Comparison of ENCODE assay signal across 26 cellular contexts in the genomic region with DNA sequence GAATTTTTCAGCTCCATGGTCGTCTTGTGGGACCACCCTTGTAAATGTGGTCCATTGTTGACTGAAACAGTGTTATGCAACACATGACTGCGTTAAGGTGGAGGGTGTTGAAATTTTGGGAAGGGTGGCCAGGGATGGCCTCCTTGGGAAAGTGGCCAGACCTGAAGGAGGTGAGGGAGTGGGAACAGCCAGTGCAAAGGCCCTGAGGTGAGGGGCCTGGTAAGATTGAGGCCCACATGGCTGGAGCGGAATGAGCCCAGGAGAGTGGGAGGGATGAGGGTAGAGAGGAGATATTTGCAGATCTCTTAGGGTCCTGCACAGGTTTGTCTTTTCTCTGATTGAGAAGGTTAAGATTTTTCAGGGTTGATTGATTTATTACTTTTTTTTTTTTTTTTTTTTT. TPM values are rescaled to one million over a fixed set of nuclear protein-coding genes. Genes with fewer than 3 reads are reported as not detected.
DNase-seq lines count a peak whose midpoint lies in the region; ATAC-seq, FAIRE-seq and TF ChIP-seq lines count a peak whose summit lies in the region.
"Had no signal": no experiment of that assay in that cellular context is flagged by ENCODE, and none has a peak within 500 bp of the region (broad histone marks: within the 10 kb centered on the region; RNA-seq: fewer than 3 reads in every experiment).

No MANE protein-coding gene starts in this region.

- H3K9me3 Mint-ChIP-seq in H9 (no peaks in the 10 kb centered on the region), activated B cell treated with CpG ODN at 0.5 μM for 24 hours (no peaks in the 10 kb centered on the region), naive B cell (peaks cover 0 to 1% (median 0%) of the 10 kb centered on the region in 7 donors)
- H3K9me3 Mint-ChIP-seq in activated naive CD4-positive, alpha-beta T cell treated with anti-CD3 and anti-CD28 coated beads for 36 hours, result no peaks in the 10 kb centered on the region
- H3K9me3 Mint-ChIP-seq: CD8-positive, alpha-beta T cell had no signal

- no peak overlapping the region for H4K91ac ChIP-seq in H9 (ENCODE audit: insufficient read length, low read depth, low read length)
- no peak overlapping the region for H4K91ac ChIP-seq in IMR-90 (ENCODE audit: insufficient read depth, low read depth, low read length)

- H3K27me3 ChIP-seq in H9 (ENCODE audit: insufficient read depth, low read length), result no peaks in the 10 kb centered on the region
- H3K27me3 ChIP-seq in IMR-90 (ENCODE audit: control insufficient read depth, insufficient read depth, low read length), result no peaks in the 10 kb centered on the region
- H3K27me3 ChIP-seq in small intestine (ENCODE audit: control insufficient read depth in 2 of 2, insufficient read depth in 2 of 2, low read length in 2 of 2), result no peaks in the 10 kb centered on the region
- H3K27me3 ChIP-seq: BLaER1 treated with 17β-estradiol and CSF1 and Interleukin-3, amounts not matched to agents 10 nM and 100 nM; Peyer's patch; SJCRH30 had no signal

- H3K4me3 ChIP-seq in IMR-90 (ENCODE audit: insufficient read depth, low read depth, low read length) (no peak overlapping the region), small intestine (ENCODE audit: low read depth in 1 of 2, low read length in 2 of 2) (no peak overlapping the region)
- H3K4me3 ChIP-seq: BLaER1 treated with 17β-estradiol and CSF1 and Interleukin-3, amounts not matched to agents 10 nM and 100 nM; Peyer's patch; SJCRH30 had no signal

- H2BK5ac ChIP-seq in H9 (ENCODE audit: insufficient read length, low read length), result no peak overlapping the region
- no peak overlapping the region for H2BK5ac ChIP-seq in IMR-90 (ENCODE audit: low read depth, low read length, poor library complexity, severe bottlenecking)

- no peak overlapping the region for H2BK12ac ChIP-seq in H9 (ENCODE audit: insufficient read length, low read depth, low read length)

- in situ Hi-C loops in IMR-90 (cut with MboI; ENCODE audit: low sequenced_read_pairs), result no loop called here

- H3K4ac ChIP-seq in H9 (ENCODE audit: low read depth, low read length) (no peak overlapping the region), IMR-90 (ENCODE audit: low read depth, low read length) (no peak overlapping the region)

- intact Hi-C loops in IMR-90 (cut with micrococcal nuclease) (no loop called here), activated B cell treated with CpG ODN at 0.5 μM for 24 hours (cut with micrococcal nuclease) (loop anchor here (5.0 kb wide), 1 partner anchor 37 kb away; no protein-coding TSS in a partner anchor)
- intact Hi-C loops in activated naive CD4-positive, alpha-beta T cell treated with anti-CD3 and anti-CD28 coated beads for 36 hours (cut with micrococcal nuclease), result no loop called here

- H3K23me2 ChIP-seq in H9 (ENCODE audit: insufficient read length, low read depth, low read length, poor library complexity, severe bottlenecking), result no peaks in the 10 kb centered on the region

- no peak overlapping the region for H3K23ac ChIP-seq in H9 (ENCODE audit: insufficient read length, low read depth, low read length)
- H3K23ac ChIP-seq in IMR-90 (ENCODE audit: low read depth, low read length), result no peak overlapping the region

- H3K56ac ChIP-seq in H9 (ENCODE audit: insufficient read length, low read depth, low read length) (no peak overlapping the region), IMR-90 (ENCODE audit: extremely low read depth, insufficient read depth, low read length) (no peak overlapping the region)

- H4K20me1 ChIP-seq in H9 (ENCODE audit: control insufficient read depth, insufficient read depth, insufficient read length) (no peaks in the 10 kb centered on the region), IMR-90 (ENCODE audit: insufficient read depth, low read length) (peaks cover 31% of the 10 kb centered on the region)

- no peak overlapping the region for H2BK20ac ChIP-seq in H9 (ENCODE audit: low read depth, low read length, poor library complexity, severe bottlenecking)
- H2BK20ac ChIP-seq in IMR-90 (ENCODE audit: low read depth, low read length), result no peak overlapping the region

- H3K9me1 ChIP-seq in IMR-90 (ENCODE audit: insufficient read depth, low read length), result peaks cover 4% of the 10 kb centered on the region

- CTCF ChIA-PET in IMR-90 (lab: Yijun Ruan, JAX), result no interaction called here
- CTCF ChIA-PET in activated B cell treated with CpG ODN at 0.5 μM for 24 hours (lab: Charles Lee), result interaction anchor here (1.3 to 2.2 kb wide), 2 partner anchors 23 to 120 kb away, joined by 3 to 8 read pairs; no protein-coding TSS in a partner anchor
- CTCF ChIA-PET in activated naive CD4-positive, alpha-beta T cell treated with anti-CD3 and anti-CD28 coated beads for 36 hours (lab: Charles Lee), result no interaction called here

- H2BK15ac ChIP-seq in H9 (ENCODE audit: low read depth, low read length), result no peak overlapping the region
- no peak overlapping the region for H2BK15ac ChIP-seq in IMR-90 (ENCODE audit: low read depth, low read length)

- no peak overlapping the region for H4K5ac ChIP-seq in H9 (ENCODE audit: insufficient read length, low read depth, low read length)
- H4K5ac ChIP-seq in IMR-90 (ENCODE audit: low read depth, low read length), result no peak overlapping the region

- peaks cover 43 to 48% of the 10 kb centered on the region in 2 experiments for H3K4me1 Mint-ChIP-seq in H9
- H3K4me1 Mint-ChIP-seq in activated B cell treated with CpG ODN at 0.5 μM for 24 hours, result peaks cover 91% of the 10 kb centered on the region
- peaks cover 58 to 97% (median 92%) of the 10 kb centered on the region in 3 donors for H3K4me1 Mint-ChIP-seq in naive B cell
- peaks cover 7% of the 10 kb centered on the region for H3K4me1 Mint-ChIP-seq in activated naive CD4-positive, alpha-beta T cell treated with anti-CD3 and anti-CD28 coated beads for 36 hours (ENCODE audit: low read depth)

- no peak overlapping the region for H2AFZ ChIP-seq in H9 (ENCODE audit: low read length)
- H2AFZ ChIP-seq in IMR-90 (replicated peaks; ENCODE audit: low read length, poor library complexity), result no peak overlapping the region

- FAIRE-seq in small intestine (lab: Jason Lieb, UNC), result no peak
- FAIRE-seq: H54 had no signal

- H4K8ac ChIP-seq in H9 (replicated peaks; ENCODE audit: insufficient read length, low read depth, low read length) (no peak overlapping the region), IMR-90 (ENCODE audit: low read depth in 2 of 2, low read length in 2 of 2) (no peak overlapping the region)

- no peak overlapping the region for H3T11ph ChIP-seq in H9 (ENCODE audit: low read length)

- H3K36me3 ChIP-seq in IMR-90 (ENCODE audit: control insufficient read depth, insufficient read depth, low read length) (peaks cover 3% of the 10 kb centered on the region; the same call in 1 of the 2 replicates), small intestine (ENCODE audit: control insufficient read depth in 2 of 2, insufficient read depth in 2 of 2, low read length in 2 of 2) (no peaks in the 10 kb centered on the region)
- H3K36me3 ChIP-seq: Peyer's patch had no signal

- H3K4me3 Mint-ChIP-seq in H9, result no peak overlapping the region
- no peak overlapping the region for H3K4me3 Mint-ChIP-seq in activated B cell treated with CpG ODN at 0.5 μM for 24 hours
- peak overlapping the region in 6 of 8 donors; percentile 34 to 91 (median 49) for H3K4me3 Mint-ChIP-seq in naive B cell
- H3K4me3 Mint-ChIP-seq in activated naive CD4-positive, alpha-beta T cell treated with anti-CD3 and anti-CD28 coated beads for 36 hours, result no peak overlapping the region
- H3K4me3 Mint-ChIP-seq: CD8-positive, alpha-beta T cell had no signal

- H3K79me1 ChIP-seq in H9 (ENCODE audit: insufficient read depth, low read depth, low read length, poor library complexity, severe bottlenecking) (no peaks in the 10 kb centered on the region), IMR-90 (ENCODE audit: low read depth in 1 of 2, low read length in 2 of 2) (peaks cover 17 to 76% of the 10 kb centered on the region in 2 experiments)

- H3K27ac ChIP-seq in H9 (ENCODE audit: insufficient read length, low read depth, low read length) (no peak overlapping the region), IMR-90 (ENCODE audit: insufficient read depth, low read length) (no peak overlapping the region), small intestine (ENCODE audit: low read depth in 1 of 2, low read length in 1 of 2) (no peak overlapping the region)
- H3K27ac ChIP-seq: BLaER1 treated with 17β-estradiol and CSF1 and Interleukin-3, amounts not matched to agents 10 nM and 100 nM; HL-60; SJCRH30 had no signal

- ATAC-seq in IMR-90 (ENCODE audit: low read depth), result no peak
- ATAC-seq in activated B cell treated with CpG ODN at 0.5 μM for 24 hours (ENCODE audit: low read depth), result no peak
- no peak for ATAC-seq in naive B cell (ENCODE audit: low read depth in 2 of 2)
- ATAC-seq in HG02870 (IDR thresholded peaks at IDR 0.05; ENCODE audit: unreplicated experiment), result no peak
- ATAC-seq: CD8-positive, alpha-beta T cell had no signal

- no peak for DNase-seq in H9
- no peak for DNase-seq in IMR-90
- DNase-seq in activated B cell treated with CpG ODN at 0.5 μM for 24 hours, result no peak
- no peak for DNase-seq in naive B cell
- no peak for DNase-seq in activated naive CD4-positive, alpha-beta T cell treated with anti-CD3 and anti-CD28 coated beads for 36 hours
- no peak for DNase-seq in SK-N-DZ (ENCODE audit: low spot score)
- no peak for DNase-seq in small intestine
- DNase-seq: Calu3; CD8-positive, alpha-beta T cell; GDM1; Kasumi-1; NCI-H1694; NCI-H2081; NCI-H2171; NCI-H345; NCI-H524; NCI-H774; NK-92 treated with Interleukin-12 subunit alpha and Interleukin-12 subunit beta, amount 100 ng/mL, for 24 hours; SJCRH30 had no signal

- peaks cover 10% of the 10 kb centered on the region; the same call in 1 of the 2 replicates for H3K4me1 ChIP-seq in H9 (ENCODE audit: insufficient read depth, low read length)
- no peaks in the 10 kb centered on the region for H3K4me1 ChIP-seq in IMR-90 (ENCODE audit: control insufficient read depth, insufficient read depth, low read length)
- H3K4me1 ChIP-seq in small intestine (ENCODE audit: control insufficient read depth in 2 of 2, insufficient read depth in 1 of 2, low read depth in 1 of 2, low read length in 1 of 2), result peaks cover 4 to 5% of the 10 kb centered on the region in 2 donors
- H3K4me1 ChIP-seq: SJCRH30 had no signal

- H3K9ac ChIP-seq in H9 (ENCODE audit: extremely low read depth, insufficient read length, low read length) (no peak overlapping the region), IMR-90 (ENCODE audit: low read depth, low read length) (no peak overlapping the region)
- H3K9ac ChIP-seq: BLaER1 treated with 17β-estradiol and CSF1 and Interleukin-3, amounts not matched to agents 10 nM and 100 nM had no signal

- H2AK9ac ChIP-seq in IMR-90 (replicated peaks; ENCODE audit: low read depth, low read length, poor library complexity), result no peak overlapping the region

- H3K4me2 ChIP-seq in H9 (ENCODE audit: insufficient read depth, insufficient read length, low read length), result no peak overlapping the region
- no peak overlapping the region for H3K4me2 ChIP-seq in IMR-90 (ENCODE audit: low read depth, low read length)

- POLR2A ChIA-PET in IMR-90 (lab: Charles Lee; ENCODE audit: unreplicated experiment) (no interaction called here), activated B cell treated with CpG ODN at 0.5 μM for 24 hours (lab: Charles Lee) (interaction anchor here (0.9 to 10.6 kb wide), 3 partner anchors 16 to 109 kb away, joined by 7 to 126 read pairs (median 11); a partner anchor contains a TSS)

- peak overlapping the region in 2 of 3 experiments; percentile 49 to 50; a peak in 4 of 7 replicates for H3K27ac Mint-ChIP-seq in H9
- peak overlapping the region; percentile 80 for H3K27ac Mint-ChIP-seq in activated B cell treated with CpG ODN at 0.5 μM for 24 hours
- H3K27ac Mint-ChIP-seq in naive B cell, result peak overlapping the region in 5 of 6 donors; percentile 65 to 96 (median 92)
- no peak overlapping the region for H3K27ac Mint-ChIP-seq in activated naive CD4-positive, alpha-beta T cell treated with anti-CD3 and anti-CD28 coated beads for 36 hours
- H3K27ac Mint-ChIP-seq: CD8-positive, alpha-beta T cell had no signal

- H2AK5ac ChIP-seq in H9 (ENCODE audit: insufficient read length, low read length) (no peak overlapping the region), IMR-90 (ENCODE audit: low read depth, low read length) (no peak overlapping the region)

- H3K79me2 ChIP-seq in H9 (ENCODE audit: insufficient read depth, low read length), result peaks cover 3% of the 10 kb centered on the region; the same call in 1 of the 2 replicates

- TF ChIP-seq RAD21 in IMR-90 (IDR thresholded peaks at IDR 0.05; ENCODE audit: low read length), result no peak

- H3K14ac ChIP-seq in H9 (ENCODE audit: insufficient read depth, low read length), result no peak overlapping the region
- H3K14ac ChIP-seq in IMR-90 (replicated peaks; ENCODE audit: low read depth, low read length), result no peak overlapping the region

- H3K18ac ChIP-seq in H9 (ENCODE audit: insufficient read length, low read depth, low read length) (no peak overlapping the region), IMR-90 (ENCODE audit: low read depth, low read length) (no peak overlapping the region)

- H3K36me3 Mint-ChIP-seq in H9 (ENCODE audit: insufficient read depth in 1 of 3, low read depth in 3 of 3), result peaks cover 10 to 19% (median 15%) of the 10 kb centered on the region in 3 experiments
- H3K36me3 Mint-ChIP-seq in activated B cell treated with CpG ODN at 0.5 μM for 24 hours (ENCODE audit: low read depth), result peaks cover 28% of the 10 kb centered on the region
- H3K36me3 Mint-ChIP-seq in naive B cell, result peaks cover 0 to 8% of the 10 kb centered on the region in 2 donors
- H3K36me3 Mint-ChIP-seq in activated naive CD4-positive, alpha-beta T cell treated with anti-CD3 and anti-CD28 coated beads for 36 hours (ENCODE audit: low read depth), result peaks cover 6% of the 10 kb centered on the region

- H2BK120ac ChIP-seq in H9 (ENCODE audit: low read depth, low read length, poor library complexity, severe bottlenecking), result no peak overlapping the region
- no peak overlapping the region for H2BK120ac ChIP-seq in IMR-90 (ENCODE audit: low read depth, low read length)

- TF ChIP-seq CTCF in H9 (conservative IDR thresholded peaks at IDR 0.05), result no peak
- TF ChIP-seq CTCF in IMR-90 (conservative IDR thresholded peaks at IDR 0.05; ENCODE audit: low read depth, low read length), result no peak
- no peak for TF ChIP-seq CTCF in activated B cell treated with CpG ODN at 0.5 μM for 24 hours (IDR thresholded peaks at IDR 0.05)

- TF ChIP-seq POLR2A in IMR-90 (IDR thresholded peaks at IDR 0.05; ENCODE audit: low read depth, low read length), result no peak

- no CpG with 5 or more reads among the region's 3 CpGs for WGBS in H9 (ENCODE audit: extremely low coverage, insufficient read length, low lambda C conversion rate)
- 100% methylated on average over 1 of the region's 3 CpGs; no CpG with 5 or more reads in 1 of the 2 experiments for WGBS in IMR-90 (ENCODE audit: extremely low coverage in 2 of 2, insufficient read length in 1 of 2), 2 experiments
- WGBS in small intestine, 3 donors, result 82 to 88% (median 84%) methylated on average over 3 of the region's 3 CpGs

- dilution Hi-C loops in IMR-90 (cut with HindIII; ENCODE audit: low sequenced_read_pairs, unreplicated experiment), result no loop called here

- H3K9me3 ChIP-seq in H9 (ENCODE audit: control insufficient read depth, low read depth, low read length), result no peaks in the 10 kb centered on the region
- H3K9me3 ChIP-seq in IMR-90 (ENCODE audit: control insufficient read depth, insufficient read depth, low read length), result no peaks in the 10 kb centered on the region
- H3K9me3 ChIP-seq in small intestine (ENCODE audit: control insufficient read depth, low read depth), result no peaks in the 10 kb centered on the region
- H3K9me3 ChIP-seq: BLaER1 treated with 17β-estradiol and CSF1 and Interleukin-3, amounts not matched to agents 10 nM and 100 nM; Peyer's patch; SJCRH30 had no signal

- H3K27me3 Mint-ChIP-seq in H9 (ENCODE audit: low read depth) (no peaks in the 10 kb centered on the region), activated B cell treated with CpG ODN at 0.5 μM for 24 hours (no peaks in the 10 kb centered on the region), naive B cell (no peaks in the 10 kb centered on the region)
- H3K27me3 Mint-ChIP-seq in activated naive CD4-positive, alpha-beta T cell treated with anti-CD3 and anti-CD28 coated beads for 36 hours (ENCODE audit: low read depth), result no peaks in the 10 kb centered on the region

- no TSS peak for BruUV-seq in IMR-90 (replicated peaks; lab: Mats Ljungman, UMichigan)

RNA-seq across cellular contexts. Expression of a gene that starts 18.2 kb away (rescaled TPM):
- total RNA-seq in H9 (2021), result 40.1 and 41.9 TPM in 2 replicates
- total RNA-seq in IMR-90 (2012; rRNA removed), result 4.1 and 8.3 TPM in 2 replicates
- 9.4 and 12.7 TPM in 2 replicates for polyA plus RNA-seq in IMR-90 (2012; rRNA removed)
- polyA plus RNA-seq in IMR-90 (2012; cell fraction: cytosol; rRNA removed), result 9.1 and 10.4 TPM in 2 replicates
- 17.5 and 25.3 TPM in 2 replicates for polyA plus RNA-seq in IMR-90 (2012; cell fraction: nucleus; rRNA removed; ENCODE audit: low replicate concordance)
- total RNA-seq in activated B cell treated with CpG ODN at 0.5 μM for 24 hours, result 120 and 145 TPM in 2 replicates
- polyA plus RNA-seq in naive B cell (ENCODE audit: low read depth in 6 of 6), result 10 to 100 TPM in 5 of 6 donors, 1 to 10 TPM in 1; 9.2 to 43.0 (median 19.5) TPM
- total RNA-seq in activated naive CD4-positive, alpha-beta T cell treated with anti-CD3 and anti-CD28 coated beads for 36 hours, result 10 to 100 TPM in 1 of 2 experiments, 1 to 10 TPM in 1; 8.1 to 10.4 TPM
- 3.2 and 10.4 TPM in 2 replicates for polyA plus RNA-seq in SK-N-DZ (2014; cell fraction: cytosol; rRNA removed)
- 3.7 and 9.2 TPM in 2 replicates for polyA plus RNA-seq in SK-N-DZ (2014; cell fraction: nucleus; rRNA removed)
- 10 to 100 TPM; 19.2 to 36.2 (median 31.9) TPM for polyA plus RNA-seq in small intestine

RNA-seq across cellular contexts. Expression of a gene that starts 18.8 kb away (rescaled TPM):
- not detected in 2 replicates for total RNA-seq in H9 (2021)
- not detected in 2 replicates for total RNA-seq in IMR-90 (2012; rRNA removed)
- not detected in 2 replicates for polyA plus RNA-seq in IMR-90 (2012; rRNA removed)
- polyA plus RNA-seq in IMR-90 (2012; cell fraction: cytosol; rRNA removed), result not detected in 2 replicates
- polyA plus RNA-seq in IMR-90 (2012; cell fraction: nucleus; rRNA removed; ENCODE audit: low replicate concordance), result not detected in 2 replicates
- total RNA-seq in activated B cell treated with CpG ODN at 0.5 μM for 24 hours, result not detected in 2 replicates
- polyA plus RNA-seq in naive B cell (ENCODE audit: low read depth in 6 of 6), result under 1 TPM in 1 of 6 donors, not detected in 5; 0.03 TPM
- not detected for total RNA-seq in activated naive CD4-positive, alpha-beta T cell treated with anti-CD3 and anti-CD28 coated beads for 36 hours
- polyA plus RNA-seq in SK-N-DZ (2014; cell fraction: cytosol; rRNA removed), result not detected in 2 replicates
- not detected in 2 replicates for polyA plus RNA-seq in SK-N-DZ (2014; cell fraction: nucleus; rRNA removed)
- not detected for polyA plus RNA-seq in small intestine
- total RNA-seq: Calu3; CD8-positive, alpha-beta T cell; HT-29; MCF 10A; Peyer's patch; SJCRH30 had no signal

Comparison
In these comparisons a context has a peak if more than half of its experiments do, and no peak if none do; other contexts are left out.
1. H3K4me3 Mint-ChIP-seq: peak in naive B cell (6 of 8); none in H9 (0 of 2), activated B cell treated with CpG ODN at 0.5 μM for 24 hours (single experiment) and activated naive CD4-positive, alpha-beta T cell treated with anti-CD3 and anti-CD28 coated beads for 36 hours (single experiment).